10 cellular contexts compared by ENCODE assay signal in the genomic region with DNA sequence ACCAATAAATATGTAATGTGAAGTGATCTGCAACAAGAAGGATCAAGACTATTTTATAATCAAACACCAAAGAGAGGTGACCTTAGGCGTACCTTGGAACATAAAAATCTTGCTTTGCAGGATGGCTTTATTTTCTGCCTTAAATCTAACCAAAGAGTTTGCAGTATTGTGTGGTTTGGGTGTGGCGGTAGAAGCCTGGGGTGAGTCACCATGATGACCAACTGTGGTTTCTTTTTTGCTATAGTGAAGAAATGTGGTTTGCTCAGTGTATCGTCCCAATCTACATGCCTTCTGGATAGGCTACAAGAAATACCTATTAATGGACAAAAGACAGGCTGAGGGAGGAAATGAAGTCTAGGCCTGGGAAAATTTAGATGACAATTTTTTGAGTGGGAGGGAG. TPM values are rescaled to one million over a fixed set of nuclear protein-coding genes. Genes with fewer than 3 reads are reported as not detected.
DNase-seq lines count a peak whose midpoint lies in the region; ATAC-seq and TF ChIP-seq lines count a peak whose summit lies in the region.
"Had no signal": no experiment of that assay in that cellular context is flagged by ENCODE, and none has a peak within 500 bp of the region (broad histone marks: within the 10 kb centered on the region; RNA-seq: fewer than 3 reads in every experiment).

No MANE protein-coding gene starts in this region.

- no peaks in the 10 kb centered on the region for H3K36me3 ChIP-seq in spleen

- H3K36me3 Mint-ChIP-seq in activated T-helper 17 cell treated with anti-CD3 and anti-CD28 coated beads, Interleukin-2, amount 50 U/mL, for 72 hours (ENCODE audit: low read depth) = peaks cover 8% of the 10 kb centered on the region
- H3K36me3 Mint-ChIP-seq in nephron progenitor cell (ENCODE audit: low read depth) = no peaks in the 10 kb centered on the region

- peak overlapping the region; percentile 19 for H3K4me3 Mint-ChIP-seq in activated T-helper 17 cell treated with anti-CD3 and anti-CD28 coated beads, Interleukin-2, amount 50 U/mL, for 72 hours
- no peak overlapping the region for H3K4me3 Mint-ChIP-seq in nephron progenitor cell

- H3K27me3 ChIP-seq in spleen (replicated peaks in 1 of 7) = peaks cover 0 to 12% (median 0%) of the 10 kb centered on the region in 7 donors
- H3K27me3 ChIP-seq: body of pancreas had no signal

- TF ChIP-seq CTCF in nephron progenitor cell (IDR thresholded peaks at IDR 0.05) = no peak
- TF ChIP-seq CTCF in spleen (IDR thresholded peaks at IDR 0.05 in 8 of 11, conservative IDR thresholded peaks at IDR 0.05 in 3 of 11) = no peak

- intact Hi-C loops in spleen (cut with DNase I; ENCODE audit: low total_unique reads) = no loop called here

- peak; percentile 57 for ATAC-seq in HG02623 (IDR thresholded peaks at IDR 0.05; ENCODE audit: unreplicated experiment)
- peak; percentile 63 for ATAC-seq in activated T-helper 17 cell treated with anti-CD3 and anti-CD28 coated beads, Interleukin-2, amount 50 U/mL, for 72 hours (replicated peaks)
- ATAC-seq: body of pancreas had no signal

- H3K27me3 Mint-ChIP-seq in activated T-helper 17 cell treated with anti-CD3 and anti-CD28 coated beads, Interleukin-2, amount 50 U/mL, for 72 hours = peaks cover 17% of the 10 kb centered on the region
- peaks cover 16% of the 10 kb centered on the region for H3K27me3 Mint-ChIP-seq in nephron progenitor cell (ENCODE audit: low read depth, poor library complexity)

- no peak for TF ChIP-seq POLR2A in spleen (IDR thresholded peaks at IDR 0.05)

- H3K4me1 ChIP-seq in spleen = peaks cover 0 to 61% (median 20%) of the 10 kb centered on the region in 6 donors

- DNase-seq in NK-92 treated with Interleukin-12 subunit alpha and Interleukin-12 subunit beta, amount 100 ng/mL, for 24 hours (lab: John Stamatoyannopoulos, UW) = peak; percentile 45
- DNase-seq in NK-92 (lab: John Stamatoyannopoulos, UW; ENCODE audit: unreplicated experiment) (no peak), MV-4-11 (lab: John Stamatoyannopoulos, UW) (peak; percentile 89), kidney glomerular epithelial cell (lab: John Stamatoyannopoulos, UW) (peak; percentile 96), nephron progenitor cell (no peak), spleen (no peak)

- H3K27ac Mint-ChIP-seq in activated T-helper 17 cell treated with anti-CD3 and anti-CD28 coated beads, Interleukin-2, amount 50 U/mL, for 72 hours = peak overlapping the region; percentile 35
- no peak overlapping the region for H3K27ac Mint-ChIP-seq in nephron progenitor cell

- no peak overlapping the region for H3K4me3 ChIP-seq in spleen
- H3K4me3 ChIP-seq: body of pancreas had no signal

- H3K9me3 ChIP-seq in spleen = no peaks in the 10 kb centered on the region
- H3K9me3 ChIP-seq: body of pancreas had no signal

- 38 to 55% (median 47%) methylated on average over 3 of the region's 3 CpGs for WGBS in spleen, 5 donors

- peak overlapping the region in 3 of 8 donors; percentile 4 to 31 (median 14) for H3K27ac ChIP-seq in spleen
- H3K27ac ChIP-seq: 22Rv1, body of pancreas had no signal

- no peaks in the 10 kb centered on the region for H3K9me3 Mint-ChIP-seq in activated T-helper 17 cell treated with anti-CD3 and anti-CD28 coated beads, Interleukin-2, amount 50 U/mL, for 72 hours
- no peaks in the 10 kb centered on the region for H3K9me3 Mint-ChIP-seq in nephron progenitor cell

- H3K4me1 Mint-ChIP-seq in activated T-helper 17 cell treated with anti-CD3 and anti-CD28 coated beads, Interleukin-2, amount 50 U/mL, for 72 hours = peaks cover 27% of the 10 kb centered on the region
- H3K4me1 Mint-ChIP-seq in nephron progenitor cell = peaks cover 12% of the 10 kb centered on the region

RNA-seq across cellular contexts. Expression of a gene that starts 5.1 kb away (rescaled TPM):
- total RNA-seq in activated T-helper 17 cell treated with anti-CD3 and anti-CD28 coated beads, Interleukin-2, amount 50 U/mL, for 72 hours = 100 to 1,000 TPM; 165 to 229 TPM
- total RNA-seq in spleen = 100 to 1,000 TPM; 158 to 233 (median 197) TPM
- 10 to 100 TPM; 30.0 to 48.3 (median 30.4) TPM for polyA plus RNA-seq in spleen

Comparison
In these comparisons a context has a peak if more than half of its experiments do, and no peak if none do; other contexts are left out.
1. DNase-seq: peak in NK-92 treated with Interleukin-12 subunit alpha and Interleukin-12 subunit beta, amount 100 ng/mL, for 24 hours (single experiment), MV-4-11 (single experiment) and kidney glomerular epithelial cell (single experiment); none in NK-92 (single experiment), nephron progenitor cell (single experiment) and spleen (single experiment).